ENCODE assay signal across 3 cellular contexts in the genomic region with DNA sequence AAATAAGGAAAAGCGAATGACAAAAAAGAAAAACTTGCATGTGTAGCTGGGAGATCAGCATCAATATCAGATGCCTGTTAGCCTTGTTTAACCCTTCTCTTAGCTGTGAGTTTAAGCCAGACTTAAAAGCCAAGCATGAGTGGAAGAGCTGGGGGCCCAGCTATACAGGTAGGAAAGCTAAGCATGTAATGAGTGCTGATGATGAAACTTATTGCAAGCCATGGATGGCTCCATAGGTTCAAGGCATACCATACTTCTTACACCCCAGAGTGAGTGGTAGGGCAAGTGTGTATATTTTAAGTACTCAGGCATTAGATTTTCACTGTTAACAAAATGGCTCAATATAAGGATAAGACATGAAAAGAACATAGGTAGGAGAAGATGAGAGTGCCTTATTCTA.
TF ChIP-seq lines count a peak whose summit lies in the region.

No MANE protein-coding gene starts in this region.

TF ChIP-seq in GM12891, 5 proteins besides CTCF, POLR2A, EP300 and RAD21:
- no peak for TF ChIP-seq POU2F2 (IDR thresholded peaks at IDR 0.05; ENCODE audit: low read depth, low read length)
- no peak for TF ChIP-seq PAX5 (IDR thresholded peaks at IDR 0.05; ENCODE audit: insufficient read depth, low read length, severe bottlenecking)
- TF ChIP-seq TAF1 (IDR thresholded peaks at IDR 0.05; ENCODE audit: low read depth, low read length): no peak
- TF ChIP-seq POLR2AphosphoS5 (IDR thresholded peaks at IDR 0.05; ENCODE audit: low read depth, low read length): no peak
- TF ChIP-seq SPI1 (IDR thresholded peaks at IDR 0.05; ENCODE audit: low read depth, low read length): no peak

TF ChIP-seq in HCT116, 20 proteins besides CTCF, POLR2A, EP300 and RAD21 (continued from another document):
- TF ChIP-seq, protein P1, sequence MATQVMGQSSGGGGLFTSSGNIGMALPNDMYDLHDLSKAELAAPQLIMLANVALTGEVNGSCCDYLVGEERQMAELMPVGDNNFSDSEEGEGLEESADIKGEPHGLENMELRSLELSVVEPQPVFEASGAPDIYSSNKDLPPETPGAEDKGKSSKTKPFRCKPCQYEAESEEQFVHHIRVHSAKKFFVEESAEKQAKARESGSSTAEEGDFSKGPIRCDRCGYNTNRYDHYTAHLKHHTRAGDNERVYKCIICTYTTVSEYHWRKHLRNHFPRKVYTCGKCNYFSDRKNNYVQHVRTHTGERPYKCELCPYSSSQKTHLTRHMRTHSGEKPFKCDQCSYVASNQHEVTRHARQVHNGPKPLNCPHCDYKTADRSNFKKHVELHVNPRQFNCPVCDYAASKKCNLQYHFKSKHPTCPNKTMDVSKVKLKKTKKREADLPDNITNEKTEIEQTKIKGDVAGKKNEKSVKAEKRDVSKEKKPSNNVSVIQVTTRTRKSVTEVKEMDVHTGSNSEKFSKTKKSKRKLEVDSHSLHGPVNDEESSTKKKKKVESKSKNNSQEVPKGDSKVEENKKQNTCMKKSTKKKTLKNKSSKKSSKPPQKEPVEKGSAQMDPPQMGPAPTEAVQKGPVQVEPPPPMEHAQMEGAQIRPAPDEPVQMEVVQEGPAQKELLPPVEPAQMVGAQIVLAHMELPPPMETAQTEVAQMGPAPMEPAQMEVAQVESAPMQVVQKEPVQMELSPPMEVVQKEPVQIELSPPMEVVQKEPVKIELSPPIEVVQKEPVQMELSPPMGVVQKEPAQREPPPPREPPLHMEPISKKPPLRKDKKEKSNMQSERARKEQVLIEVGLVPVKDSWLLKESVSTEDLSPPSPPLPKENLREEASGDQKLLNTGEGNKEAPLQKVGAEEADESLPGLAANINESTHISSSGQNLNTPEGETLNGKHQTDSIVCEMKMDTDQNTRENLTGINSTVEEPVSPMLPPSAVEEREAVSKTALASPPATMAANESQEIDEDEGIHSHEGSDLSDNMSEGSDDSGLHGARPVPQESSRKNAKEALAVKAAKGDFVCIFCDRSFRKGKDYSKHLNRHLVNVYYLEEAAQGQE (IDR thresholded peaks at IDR 0.05; ENCODE audit: low read depth): no peak
- TF ChIP-seq TCF7L2 (IDR thresholded peaks at IDR 0.05; ENCODE audit: borderline replicate concordance, extremely low read depth, insufficient read depth, insufficient read length): no peak
- TF ChIP-seq EGR1 (IDR thresholded peaks at IDR 0.05; ENCODE audit: low read depth): no peak
- TF ChIP-seq JUND (IDR thresholded peaks at IDR 0.05): no peak
- TF ChIP-seq CEBPB (IDR thresholded peaks at IDR 0.05; ENCODE audit: low read depth): peak; percentile 45; the same call in 1 of the 2 replicates

TF ChIP-seq in K562, 482 proteins besides CTCF, POLR2A, EP300 and RAD21:
- TF ChIP-seq, protein P2, sequence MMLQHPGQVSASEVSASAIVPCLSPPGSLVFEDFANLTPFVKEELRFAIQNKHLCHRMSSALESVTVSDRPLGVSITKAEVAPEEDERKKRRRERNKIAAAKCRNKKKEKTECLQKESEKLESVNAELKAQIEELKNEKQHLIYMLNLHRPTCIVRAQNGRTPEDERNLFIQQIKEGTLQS (IDR thresholded peaks at IDR 0.05): peak; percentile 69; the same call in 1 of the 2 replicates
- TF ChIP-seq, protein P2 (CRISPR knock-in tag; conservative IDR thresholded peaks at IDR 0.05): no peak
- TF ChIP-seq, protein P3, sequence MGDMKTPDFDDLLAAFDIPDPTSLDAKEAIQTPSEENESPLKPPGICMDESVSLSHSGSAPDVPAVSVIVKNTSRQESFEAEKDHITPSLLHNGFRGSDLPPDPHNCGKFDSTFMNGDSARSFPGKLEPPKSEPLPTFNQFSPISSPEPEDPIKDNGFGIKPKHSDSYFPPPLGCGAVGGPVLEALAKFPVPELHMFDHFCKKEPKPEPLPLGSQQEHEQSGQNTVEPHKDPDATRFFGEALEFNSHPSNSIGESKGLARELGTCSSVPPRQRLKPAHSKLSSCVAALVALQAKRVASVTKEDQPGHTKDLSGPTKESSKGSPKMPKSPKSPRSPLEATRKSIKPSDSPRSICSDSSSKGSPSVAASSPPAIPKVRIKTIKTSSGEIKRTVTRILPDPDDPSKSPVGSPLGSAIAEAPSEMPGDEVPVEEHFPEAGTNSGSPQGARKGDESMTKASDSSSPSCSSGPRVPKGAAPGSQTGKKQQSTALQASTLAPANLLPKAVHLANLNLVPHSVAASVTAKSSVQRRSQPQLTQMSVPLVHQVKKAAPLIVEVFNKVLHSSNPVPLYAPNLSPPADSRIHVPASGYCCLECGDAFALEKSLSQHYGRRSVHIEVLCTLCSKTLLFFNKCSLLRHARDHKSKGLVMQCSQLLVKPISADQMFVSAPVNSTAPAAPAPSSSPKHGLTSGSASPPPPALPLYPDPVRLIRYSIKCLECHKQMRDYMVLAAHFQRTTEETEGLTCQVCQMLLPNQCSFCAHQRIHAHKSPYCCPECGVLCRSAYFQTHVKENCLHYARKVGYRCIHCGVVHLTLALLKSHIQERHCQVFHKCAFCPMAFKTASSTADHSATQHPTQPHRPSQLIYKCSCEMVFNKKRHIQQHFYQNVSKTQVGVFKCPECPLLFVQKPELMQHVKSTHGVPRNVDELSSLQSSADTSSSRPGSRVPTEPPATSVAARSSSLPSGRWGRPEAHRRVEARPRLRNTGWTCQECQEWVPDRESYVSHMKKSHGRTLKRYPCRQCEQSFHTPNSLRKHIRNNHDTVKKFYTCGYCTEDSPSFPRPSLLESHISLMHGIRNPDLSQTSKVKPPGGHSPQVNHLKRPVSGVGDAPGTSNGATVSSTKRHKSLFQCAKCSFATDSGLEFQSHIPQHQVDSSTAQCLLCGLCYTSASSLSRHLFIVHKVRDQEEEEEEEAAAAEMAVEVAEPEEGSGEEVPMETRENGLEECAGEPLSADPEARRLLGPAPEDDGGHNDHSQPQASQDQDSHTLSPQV (IDR thresholded peaks at IDR 0.05): no peak
- TF ChIP-seq CXXC5 (CRISPR knock-in tag; IDR thresholded peaks at IDR 0.05) (peak; percentile 50), NFIX (CRISPR knock-in tag; IDR thresholded peaks at IDR 0.05; ENCODE audit: low read depth) (no peak), NR2C1 (IDR thresholded peaks at IDR 0.05) (no peak), NR2C1 (tag; IDR thresholded peaks at IDR 0.05) (peak; percentile 39; the same call in 1 of the 2 replicates), ZNF584 (CRISPR knock-in tag; IDR thresholded peaks at IDR 0.05; ENCODE audit: low read depth) (0 out of 2 replicates have a peak, but pooled peaks have one; percentile 20), ZKSCAN3 (CRISPR knock-in tag; IDR thresholded peaks at IDR 0.05) (no peak), CEBPG (CRISPR knock-in tag; IDR thresholded peaks at IDR 0.05) (peak; percentile 62), CEBPG (tag; conservative IDR thresholded peaks at IDR 0.05 in 1 of 2, IDR thresholded peaks at IDR 0.05 in 1 of 2) (peak in 1 of 2 experiments; percentile 93; a peak in 2 of 4 replicates), EGR1 (conservative IDR thresholded peaks at IDR 0.05) (no peak), ZNF165 (CRISPR knock-in tag; IDR thresholded peaks at IDR 0.05; ENCODE audit: borderline replicate concordance) (no peak), ZNF589 (CRISPR knock-in tag; IDR thresholded peaks at IDR 0.05; ENCODE audit: low read depth) (0 out of 2 replicates have a peak, but pooled peaks have one; percentile 40), TRIM24 (IDR thresholded peaks at IDR 0.05) (peak in 1 of 2 experiments; percentile 65; a peak in 1 of 4 replicates), DDX20 (tag; IDR thresholded peaks at IDR 0.05; ENCODE audit: low read depth) (0 out of 2 replicates have a peak, but pooled peaks have one; percentile 33), SMAD4 (CRISPR knock-in tag; conservative IDR thresholded peaks at IDR 0.05) (peak; percentile 45; the same call in 1 of the 2 replicates), POLR2H (tag; IDR thresholded peaks at IDR 0.05; ENCODE audit: low read depth) (peak; percentile 45; the same call in 1 of the 2 replicates), SMARCC2 (IDR thresholded peaks at IDR 0.05; ENCODE audit: low read depth) (no peak)
TF ChIP-seq in K562: peak in this region for 10.
